ENCODE assay signal across 9 cellular contexts in the genomic region with DNA sequence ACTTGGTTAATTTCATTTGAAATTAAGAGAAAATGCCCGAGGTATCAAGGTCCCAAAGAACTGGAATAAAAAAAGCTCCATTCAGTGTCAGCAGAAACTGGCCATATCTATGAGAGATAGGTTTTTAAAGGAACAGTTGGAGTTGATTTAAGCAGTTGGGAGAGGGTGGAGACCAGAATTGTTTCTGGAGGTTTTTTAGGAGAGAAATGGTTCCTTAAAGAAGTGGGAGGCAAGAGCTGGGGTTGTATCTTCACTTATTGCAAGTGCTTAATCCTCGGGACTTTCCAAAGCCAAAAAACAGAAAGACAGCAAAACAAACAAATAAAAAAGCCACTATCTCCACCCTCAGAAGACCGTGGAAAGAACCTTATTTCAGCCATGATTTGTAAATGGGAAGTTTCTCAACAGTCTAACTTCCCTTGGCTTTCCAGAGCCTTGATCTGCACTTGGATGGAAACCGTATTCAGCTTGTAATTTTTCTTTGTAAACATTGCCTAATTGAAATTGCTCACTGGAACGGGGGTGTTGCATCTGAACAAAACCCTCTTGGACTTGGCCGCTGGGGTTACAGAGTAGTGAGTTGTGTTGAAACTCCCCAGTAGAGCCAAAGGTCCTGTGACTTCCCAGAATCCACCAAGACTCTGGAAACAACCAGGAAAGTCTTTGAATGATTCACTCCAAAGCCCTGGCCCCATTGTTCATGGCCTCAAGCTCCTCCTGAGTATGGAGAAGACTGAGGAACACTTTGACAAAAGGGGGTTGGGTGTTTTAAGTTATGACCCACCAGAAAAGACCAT.
A peak's percentile ranks its signal among the peaks of the same experiment; 100 is the strongest.
DNase-seq lines count a peak whose midpoint lies in the region; ATAC-seq, FAIRE-seq and TF ChIP-seq lines count a peak whose summit lies in the region.
"Had no signal": no experiment of that assay in that cellular context is flagged by ENCODE, and none has a peak within 500 bp of the region (broad histone marks: within the 10 kb centered on the region; RNA-seq: fewer than 3 reads in every experiment).

No MANE protein-coding gene starts in this region.

- peak; percentile 84 for ATAC-seq in left lobe of liver
- no peak for ATAC-seq in thoracic aorta (ENCODE audit: insufficient number of reproducible peaks, low FRiP score, low read depth)
- ATAC-seq in HG03439 (IDR thresholded peaks at IDR 0.05; ENCODE audit: unreplicated experiment) = no peak

- BruUV-seq in mammary epithelial cell (replicated peaks; lab: Mats Ljungman, UMichigan) = no TSS peak

- intact Hi-C loops in mammary epithelial cell (cut with micrococcal nuclease) = no loop called here

- TF ChIP-seq CTCF in mammary epithelial cell (conservative IDR thresholded peaks at IDR 0.05 in 1 of 2, IDR thresholded peaks at IDR 0.05 in 1 of 2; ENCODE audit: extremely low read depth in 1 of 2, insufficient read depth in 1 of 2, low read depth in 1 of 2, low read length in 2 of 2) (no peak), thoracic aorta (IDR thresholded peaks at IDR 0.05) (no peak), nephron progenitor cell (IDR thresholded peaks at IDR 0.05) (no peak)

- dilution Hi-C loops in mammary epithelial cell (cut with HindIII; ENCODE audit: low sequenced_read_pairs) = no loop called here

- no peak overlapping the region for H2AFZ ChIP-seq in mammary epithelial cell (ENCODE audit: low read depth, low read length)

- H3K4me3 ChIP-seq in mammary epithelial cell (replicated peaks in 1 of 3; ENCODE audit: insufficient read depth in 1 of 3, low read depth in 2 of 3, low read length in 3 of 3) = no peak overlapping the region
- H3K4me3 ChIP-seq in thoracic aorta = no peak overlapping the region

- H3K4me2 ChIP-seq in mammary epithelial cell (ENCODE audit: insufficient read depth, low read depth, low read length) = no peak overlapping the region

- peak; percentile 43 for DNase-seq in HuH-7 (ENCODE audit: low spot score)
- DNase-seq in mammary epithelial cell = peak; percentile 18
- peak; percentile 85 for DNase-seq in left lobe of liver (ENCODE audit: low spot score)
- DNase-seq in thoracic aorta (ENCODE audit: low spot score) = peak; percentile 22
- no peak for DNase-seq in RKO (ENCODE audit: low spot score)
- no peak for DNase-seq in nephron progenitor cell
- no peak for DNase-seq in HTR-8/SVneo (ENCODE audit: insufficient read length, low spot score)
- DNase-seq: stimulated activated CD4-positive, alpha-beta T cell treated with anti-CD3 and anti-CD28 coated beads, Interleukin-4, amount 100 ng/mL, for 1 hour had no signal

- H3K79me2 ChIP-seq in mammary epithelial cell (ENCODE audit: insufficient read depth, low read length) = no peaks in the 10 kb centered on the region

- H3K4me1 Mint-ChIP-seq in nephron progenitor cell = peaks cover 21% of the 10 kb centered on the region

- H3K4me1 ChIP-seq in mammary epithelial cell (ENCODE audit: insufficient read depth, low read length) = no peaks in the 10 kb centered on the region
- H3K4me1 ChIP-seq in thoracic aorta (ENCODE audit: control insufficient read depth in 1 of 2, low read depth in 2 of 2) = no peaks in the 10 kb centered on the region

- H4K20me1 ChIP-seq in mammary epithelial cell (ENCODE audit: insufficient read depth, low read length) = no peaks in the 10 kb centered on the region

- H3K27ac ChIP-seq in mammary epithelial cell (ENCODE audit: insufficient read depth, low read depth, low read length) (no peak overlapping the region), thoracic aorta (no peak overlapping the region)

- no peak overlapping the region for H3K27ac Mint-ChIP-seq in nephron progenitor cell

- H3K4me3 Mint-ChIP-seq in nephron progenitor cell = no peak overlapping the region

- peaks cover 6% of the 10 kb centered on the region for H3K36me3 Mint-ChIP-seq in nephron progenitor cell (ENCODE audit: low read depth)

- 78% methylated on average over 6 of the region's 6 CpGs for WGBS in mammary epithelial cell (ENCODE audit: low coverage, missing lambda C conversion rate)

- H3K27me3 ChIP-seq in mammary epithelial cell (ENCODE audit: insufficient read depth, low read length) (no peaks in the 10 kb centered on the region), thoracic aorta (replicated peaks; ENCODE audit: insufficient read depth) (no peaks in the 10 kb centered on the region)

- CTCF ChIA-PET in mammary epithelial cell (lab: Charles Lee; ENCODE audit: low non-redundant PET) = no interaction called here

- no peaks in the 10 kb centered on the region for H3K36me3 ChIP-seq in mammary epithelial cell (ENCODE audit: insufficient read depth, low read length)
- no peaks in the 10 kb centered on the region for H3K36me3 ChIP-seq in thoracic aorta

- H3K9me3 Mint-ChIP-seq in nephron progenitor cell = peaks cover 4% of the 10 kb centered on the region

- no peak for FAIRE-seq in HTR-8/SVneo (lab: Jason Lieb, UNC)

- no peaks in the 10 kb centered on the region for H3K9me3 ChIP-seq in mammary epithelial cell (replicated peaks; ENCODE audit: insufficient read depth, low read length)
- H3K9me3 ChIP-seq in thoracic aorta = no peaks in the 10 kb centered on the region

- in situ Hi-C loops in mammary epithelial cell (cut with MboI; ENCODE audit: low sequenced_read_pairs in 2 of 2) = no loop called here

- no peak overlapping the region for H3K9ac ChIP-seq in mammary epithelial cell (ENCODE audit: insufficient read depth, low read length)

- H3K27me3 Mint-ChIP-seq in nephron progenitor cell (ENCODE audit: low read depth, poor library complexity) = peaks cover 3% of the 10 kb centered on the region

Comparison
In these comparisons a context has a peak if more than half of its experiments do, and no peak if none do; other contexts are left out.
1. DNase-seq: peak in HuH-7 (single experiment), mammary epithelial cell (single experiment), left lobe of liver (single experiment) and thoracic aorta (single experiment); none in RKO (single experiment), nephron progenitor cell (single experiment) and HTR-8/SVneo (single experiment).